Comparison of ENCODE assay signal across 2 cellular contexts in the genomic region with DNA sequence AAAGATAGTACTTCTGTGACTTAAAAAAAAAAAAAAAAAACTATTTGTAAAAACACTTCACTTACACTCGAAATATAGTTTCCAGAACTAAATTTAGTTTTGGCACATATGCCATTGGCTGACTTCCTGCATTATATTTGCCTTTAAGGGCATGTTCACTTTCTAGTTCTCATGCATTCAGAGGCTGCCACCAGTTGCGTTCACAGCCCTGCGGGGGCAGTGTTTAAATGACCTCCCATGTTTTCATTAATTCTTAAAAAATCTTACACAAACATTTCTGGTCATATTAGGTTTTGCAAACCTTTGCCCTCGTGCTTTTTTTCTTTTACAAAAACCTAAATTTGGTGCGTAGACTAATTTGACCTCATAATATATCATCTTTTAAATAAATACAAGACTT.
TF ChIP-seq lines count a peak whose summit lies in the region.

No MANE protein-coding gene starts in this region.

TF ChIP-seq in SK-N-SH, 30 proteins besides CTCF, POLR2A, EP300 and RAD21 (continued from another document):
- TF ChIP-seq, protein P1, sequence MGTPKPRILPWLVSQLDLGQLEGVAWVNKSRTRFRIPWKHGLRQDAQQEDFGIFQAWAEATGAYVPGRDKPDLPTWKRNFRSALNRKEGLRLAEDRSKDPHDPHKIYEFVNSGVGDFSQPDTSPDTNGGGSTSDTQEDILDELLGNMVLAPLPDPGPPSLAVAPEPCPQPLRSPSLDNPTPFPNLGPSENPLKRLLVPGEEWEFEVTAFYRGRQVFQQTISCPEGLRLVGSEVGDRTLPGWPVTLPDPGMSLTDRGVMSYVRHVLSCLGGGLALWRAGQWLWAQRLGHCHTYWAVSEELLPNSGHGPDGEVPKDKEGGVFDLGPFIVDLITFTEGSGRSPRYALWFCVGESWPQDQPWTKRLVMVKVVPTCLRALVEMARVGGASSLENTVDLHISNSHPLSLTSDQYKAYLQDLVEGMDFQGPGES (IDR thresholded peaks at IDR 0.05; ENCODE audit: low read depth, low read length): no peak
- no peak for TF ChIP-seq TEAD4 (IDR thresholded peaks at IDR 0.05; ENCODE audit: borderline replicate concordance, insufficient read depth)
- TF ChIP-seq TCF12 (IDR thresholded peaks at IDR 0.05): no peak
- TF ChIP-seq MEF2A (IDR thresholded peaks at IDR 0.05; ENCODE audit: borderline replicate concordance, low read depth): no peak
- no peak for TF ChIP-seq MXI1 (IDR thresholded peaks at IDR 0.05; ENCODE audit: low read depth, low read length)
- no peak for TF ChIP-seq FOSL2 (IDR thresholded peaks at IDR 0.05; ENCODE audit: borderline replicate concordance, low read depth)
- no peak for TF ChIP-seq NRF1 (IDR thresholded peaks at IDR 0.05; ENCODE audit: low read depth, low read length)

TF ChIP-seq in SK-N-SH treated with all-trans-retinoic acid at 6 μM for 48 hours, 23 proteins besides CTCF, POLR2A, EP300 and RAD21 (continued from another document):
- TF ChIP-seq, protein P2, sequence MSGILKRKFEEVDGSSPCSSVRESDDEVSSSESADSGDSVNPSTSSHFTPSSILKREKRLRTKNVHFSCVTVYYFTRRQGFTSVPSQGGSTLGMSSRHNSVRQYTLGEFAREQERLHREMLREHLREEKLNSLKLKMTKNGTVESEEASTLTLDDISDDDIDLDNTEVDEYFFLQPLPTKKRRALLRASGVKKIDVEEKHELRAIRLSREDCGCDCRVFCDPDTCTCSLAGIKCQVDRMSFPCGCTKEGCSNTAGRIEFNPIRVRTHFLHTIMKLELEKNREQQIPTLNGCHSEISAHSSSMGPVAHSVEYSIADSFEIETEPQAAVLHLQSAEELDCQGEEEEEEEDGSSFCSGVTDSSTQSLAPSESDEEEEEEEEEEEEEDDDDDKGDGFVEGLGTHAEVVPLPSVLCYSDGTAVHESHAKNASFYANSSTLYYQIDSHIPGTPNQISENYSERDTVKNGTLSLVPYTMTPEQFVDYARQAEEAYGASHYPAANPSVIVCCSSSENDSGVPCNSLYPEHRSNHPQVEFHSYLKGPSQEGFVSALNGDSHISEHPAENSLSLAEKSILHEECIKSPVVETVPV (CRISPR knock-in tag; IDR thresholded peaks at IDR 0.05): no peak
- TF ChIP-seq ZNF8 (CRISPR knock-in tag; IDR thresholded peaks at IDR 0.05): no peak
